In genomic region chr20:49969234-49969633, GRCh38 we compare ENCODE assay signal across 29 cellular contexts. TPM values are rescaled to one million over a fixed set of nuclear protein-coding genes. Genes with fewer than 3 reads are reported as not detected.
DNase-seq lines count a peak whose midpoint lies in the region; ATAC-seq and TF ChIP-seq lines count a peak whose summit lies in the region.
"Had no signal": no experiment of that assay in that cellular context is flagged by ENCODE, and none has a peak within 500 bp of the region (broad histone marks: within the 10 kb centered on the region; RNA-seq: fewer than 3 reads in every experiment).

No MANE protein-coding gene starts in this region.

- H3K27ac ChIP-seq in right atrium auricular region (peak overlapping the region; percentile 15 to 43), RWPE2 (ENCODE audit: poor library complexity, severe bottlenecking) (peak overlapping the region; percentile 33), epithelial cell of prostate (peak overlapping the region; percentile 85)
- H3K27ac ChIP-seq: BLaER1, Peyer's patch, testis, vagina, WERI-Rb-1 had no signal

- no peak for ATAC-seq in Right ventricle myocardium superior (ENCODE audit: poor library complexity)
- ATAC-seq in RWPE2 (ENCODE audit: low read depth) = no peak
- no peak for ATAC-seq in natural killer cell treated with Interleukin-12 subunit alpha and Interleukin-12 subunit beta and Interleukin-15 and Interleukin-18, amount 100 ng/mL, for 72 hours
- no peak for ATAC-seq in GM19463 (IDR thresholded peaks at IDR 0.05; ENCODE audit: unreplicated experiment)

- H3K4me3 ChIP-seq in right atrium auricular region (no peak overlapping the region), RWPE2 (ENCODE audit: severe bottlenecking) (no peak overlapping the region)
- H3K4me3 ChIP-seq: BLaER1, dorsolateral prefrontal cortex, heart left ventricle, Peyer's patch, testis, vagina had no signal

- DNase-seq in right atrium auricular region (ENCODE audit: low spot score) (no peak), Right ventricle myocardium superior (no peak), RWPE2 (ENCODE audit: low spot score) (no peak), epithelial cell of prostate (ENCODE audit: low read depth, low spot score) (no peak), type B pancreatic cell (ENCODE audit: extremely low spot score, unreplicated experiment) (no peak), NOMO-1 (lab: John Stamatoyannopoulos, UW; ENCODE audit: unreplicated experiment in 2 of 2) (no peak)
- DNase-seq in natural killer cell treated with Interleukin-12 subunit alpha and Interleukin-12 subunit beta and Interleukin-15 and Interleukin-18, amount 100 ng/mL, for 72 hours (ENCODE audit: low spot score) = no peak
- DNase-seq: ACHN; activated CD4-positive, alpha-beta T cell treated with anti-CD3 and anti-CD28 coated beads, Interleukin-2, amount 50 U/mL, for 1 hour; activated naive CD4-positive, alpha-beta T cell treated with anti-CD3 and anti-CD28 coated beads, Interleukin-2, amount 50 U/mL, for 16 hours; dorsolateral prefrontal cortex; naive B cell; NCI-H1436; NCI-H2107; NCI-H446; Peyer's patch; retina; stimulated activated CD4-positive, alpha-beta T cell treated with anti-CD3 and anti-CD28 coated beads, Interleukin-4, amount 100 ng/mL, for 4 hours; stimulated activated naive CD4-positive, alpha-beta T cell treated with Interleukin-2 at 50 U/mL for 16 hours; testis had no signal

- H3K27me3 ChIP-seq in right atrium auricular region = no peaks in the 10 kb centered on the region
- no peaks in the 10 kb centered on the region for H3K27me3 ChIP-seq in RWPE2 (ENCODE audit: insufficient read depth, poor library complexity, severe bottlenecking)
- H3K27me3 ChIP-seq: BLaER1, dorsolateral prefrontal cortex, heart left ventricle, Peyer's patch, testis, vagina had no signal

- no peaks in the 10 kb centered on the region for H3K4me1 ChIP-seq in right atrium auricular region
- peaks cover 22% of the 10 kb centered on the region for H3K4me1 ChIP-seq in RWPE2 (ENCODE audit: insufficient read depth, poor library complexity, severe bottlenecking)
- H3K4me1 ChIP-seq: BLaER1, vagina had no signal

- H3K9me3 ChIP-seq in right atrium auricular region (no peaks in the 10 kb centered on the region), RWPE2 (ENCODE audit: severe bottlenecking) (no peaks in the 10 kb centered on the region)
- H3K9me3 ChIP-seq: BLaER1, heart left ventricle, Peyer's patch, testis, vagina had no signal

- no peaks in the 10 kb centered on the region for H3K36me3 Mint-ChIP-seq in type B pancreatic cell
- no peaks in the 10 kb centered on the region for H3K36me3 Mint-ChIP-seq in natural killer cell treated with Interleukin-12 subunit alpha and Interleukin-12 subunit beta and Interleukin-15 and Interleukin-18, amount 100 ng/mL, for 72 hours
- H3K36me3 Mint-ChIP-seq: IgD-negative memory B cell, naive B cell had no signal

- H3K4me3 Mint-ChIP-seq in type B pancreatic cell = no peak overlapping the region
- no peak overlapping the region for H3K4me3 Mint-ChIP-seq in natural killer cell treated with Interleukin-12 subunit alpha and Interleukin-12 subunit beta and Interleukin-15 and Interleukin-18, amount 100 ng/mL, for 72 hours
- H3K4me3 Mint-ChIP-seq: activated T-helper 1 cell treated with anti-CD3 and anti-CD28 coated beads, Interleukin-12 subunit alpha, Interleukin-12 subunit beta, Interleukin-2, Interleukin-4 antibody, amounts not matched to agents 30 ng/mL and 10 ng/mL and 1 ng/mL, durations not matched to agents 14 hours and 24 hours and 36 hours; central memory CD8-positive, alpha-beta T cell; IgD-negative memory B cell; T-helper 2 cell treated with Interferon-gamma antibody and Interleukin-4, amounts not matched to agents 5 μg/mL and 100 μg/mL, for 36 hours had no signal

- TF ChIP-seq CTCF in right atrium auricular region (IDR thresholded peaks at IDR 0.05) (no peak), RWPE2 (IDR thresholded peaks at IDR 0.05; ENCODE audit: poor library complexity, severe bottlenecking) (no peak), type B pancreatic cell (conservative IDR thresholded peaks at IDR 0.05) (no peak)

- H3K27me3 Mint-ChIP-seq in type B pancreatic cell = no peaks in the 10 kb centered on the region
- no peaks in the 10 kb centered on the region for H3K27me3 Mint-ChIP-seq in natural killer cell treated with Interleukin-12 subunit alpha and Interleukin-12 subunit beta and Interleukin-15 and Interleukin-18, amount 100 ng/mL, for 72 hours
- H3K27me3 Mint-ChIP-seq: central memory CD8-positive, alpha-beta T cell; IgD-negative memory B cell; naive B cell had no signal

- H3K36me3 ChIP-seq in right atrium auricular region (no peaks in the 10 kb centered on the region), RWPE2 (ENCODE audit: low read depth) (no peaks in the 10 kb centered on the region)
- H3K36me3 ChIP-seq: vagina, WERI-Rb-1 had no signal

- peaks cover 12% of the 10 kb centered on the region for H3K4me1 Mint-ChIP-seq in type B pancreatic cell (ENCODE audit: unreplicated experiment)
- peaks cover 0 to 2% of the 10 kb centered on the region in 2 donors for H3K4me1 Mint-ChIP-seq in natural killer cell treated with Interleukin-12 subunit alpha and Interleukin-12 subunit beta and Interleukin-15 and Interleukin-18, amount 100 ng/mL, for 72 hours (ENCODE audit: low read depth in 2 of 2)
- H3K4me1 Mint-ChIP-seq: central memory CD8-positive, alpha-beta T cell; IgD-negative memory B cell; naive B cell had no signal

- no peaks in the 10 kb centered on the region for H3K9me3 Mint-ChIP-seq in type B pancreatic cell
- H3K9me3 Mint-ChIP-seq in natural killer cell treated with Interleukin-12 subunit alpha and Interleukin-12 subunit beta and Interleukin-15 and Interleukin-18, amount 100 ng/mL, for 72 hours = no peaks in the 10 kb centered on the region
- H3K9me3 Mint-ChIP-seq: activated T-helper 1 cell treated with anti-CD3 and anti-CD28 coated beads, Interleukin-12 subunit alpha, Interleukin-12 subunit beta, Interleukin-2, Interleukin-4 antibody, amounts not matched to agents 30 ng/mL and 10 ng/mL and 1 ng/mL, durations not matched to agents 14 hours and 24 hours and 36 hours; central memory CD8-positive, alpha-beta T cell; IgD-negative memory B cell; naive B cell; T-helper 2 cell treated with Interferon-gamma antibody and Interleukin-4, amounts not matched to agents 5 μg/mL and 100 μg/mL, for 36 hours had no signal

- intact Hi-C loops in Right ventricle myocardium superior (cut with DNase I) = no loop called here

- H3K27ac Mint-ChIP-seq in type B pancreatic cell = peak overlapping the region; percentile 80
- no peak overlapping the region for H3K27ac Mint-ChIP-seq in natural killer cell treated with Interleukin-12 subunit alpha and Interleukin-12 subunit beta and Interleukin-15 and Interleukin-18, amount 100 ng/mL, for 72 hours
- H3K27ac Mint-ChIP-seq: activated T-helper 1 cell treated with anti-CD3 and anti-CD28 coated beads, Interleukin-12 subunit alpha, Interleukin-12 subunit beta, Interleukin-2, Interleukin-4 antibody, amounts not matched to agents 30 ng/mL and 10 ng/mL and 1 ng/mL, durations not matched to agents 14 hours and 24 hours and 36 hours; IgD-negative memory B cell; naive B cell; T-helper 2 cell treated with Interferon-gamma antibody and Interleukin-4, amounts not matched to agents 5 μg/mL and 100 μg/mL, for 36 hours had no signal

RNA-seq across cellular contexts. Expression of gene SNAI1, which starts 13.5 kb away (rescaled TPM):
- 1 to 10 TPM; 4.3 to 4.4 TPM for total RNA-seq in right atrium auricular region
- 0.81 TPM for total RNA-seq in Right ventricle myocardium superior
- 12.1 and 30.8 TPM in 2 replicates for total RNA-seq in type B pancreatic cell (ENCODE audit: low replicate concordance)
- 1 to 10 TPM in 1 of 2 donors, under 1 TPM in 1; 0.71 to 1.3 TPM for total RNA-seq in natural killer cell treated with Interleukin-12 subunit alpha and Interleukin-12 subunit beta and Interleukin-15 and Interleukin-18, amount 100 ng/mL, for 72 hours

RNA-seq across cellular contexts. Expression of gene RNF114, which starts 33.0 kb away (rescaled TPM):
- total RNA-seq in right atrium auricular region (100 to 1,000 TPM in 1 of 2 donors, 10 to 100 TPM in 1; 40.2 to 117 TPM), Right ventricle myocardium superior (52.1 TPM), type B pancreatic cell (ENCODE audit: low replicate concordance) (62.9 and 72.1 TPM in 2 replicates)
- 10 to 100 TPM; 69.9 to 79.3 TPM for total RNA-seq in natural killer cell treated with Interleukin-12 subunit alpha and Interleukin-12 subunit beta and Interleukin-15 and Interleukin-18, amount 100 ng/mL, for 72 hours

RNA-seq across cellular contexts. Expression of gene SPATA2, which starts 53.9 kb away (rescaled TPM):
- total RNA-seq in right atrium auricular region (1 to 10 TPM; 5.0 to 6.1 TPM), Right ventricle myocardium superior (7.9 TPM), type B pancreatic cell (ENCODE audit: low replicate concordance) (9.2 and 11.3 TPM in 2 replicates)
- 10 to 100 TPM; 10.1 to 12.0 TPM for total RNA-seq in natural killer cell treated with Interleukin-12 subunit alpha and Interleukin-12 subunit beta and Interleukin-15 and Interleukin-18, amount 100 ng/mL, for 72 hours

Comparison
In these comparisons a context has a peak if more than half of its experiments do, and no peak if none do; other contexts are left out.
1. H3K27ac ChIP-seq: peak in every context shown above with its lines; median percentile 85 in epithelial cell of prostate; 33 in RWPE2; 29 in right atrium auricular region.